15 cellular contexts compared by ENCODE assay signal in genomic region chr10:124248646-124249045, GRCh38.
DNase-seq lines count a peak whose midpoint lies in the region; ATAC-seq and TF ChIP-seq lines count a peak whose summit lies in the region.
"Had no signal": no experiment of that assay in that cellular context is flagged by ENCODE, and none has a peak within 500 bp of the region (broad histone marks: within the 10 kb centered on the region; RNA-seq: fewer than 3 reads in every experiment).

No MANE protein-coding gene starts in this region.

- intact Hi-C loops in OCI-LY7 (cut with micrococcal nuclease; ENCODE audit: unreplicated experiment) (no loop called here), transverse colon (cut with DNase I; ENCODE audit: low total_unique reads) (no loop called here)

- no peaks in the 10 kb centered on the region for H3F3A ChIP-seq in DOHH2 (ENCODE audit: control insufficient read depth, insufficient read depth)

- ATAC-seq in HG03342 (IDR thresholded peaks at IDR 0.05; ENCODE audit: unreplicated experiment), result no peak
- ATAC-seq: A549, GM23338 had no signal

- no peaks in the 10 kb centered on the region for H3K9me3 ChIP-seq in DOHH2 (ENCODE audit: control insufficient read depth, insufficient read depth, low read length)
- H3K9me3 ChIP-seq in OCI-LY7 (ENCODE audit: low read length), result no peaks in the 10 kb centered on the region
- no peaks in the 10 kb centered on the region for H3K9me3 ChIP-seq in transverse colon
- H3K9me3 ChIP-seq: A549, BE2C, Caco-2 had no signal

- no peak for TF ChIP-seq POLR2A in transverse colon (IDR thresholded peaks at IDR 0.05)

- H3K79me2 ChIP-seq in DOHH2 (ENCODE audit: control insufficient read depth, low read length) (no peaks in the 10 kb centered on the region), OCI-LY7 (ENCODE audit: insufficient read depth, low read depth, low read length) (no peaks in the 10 kb centered on the region)

- H3K27ac ChIP-seq in DOHH2 (ENCODE audit: low read depth, low read length) (no peak overlapping the region), OCI-LY7 (ENCODE audit: low read depth, low read length, poor library complexity, severe bottlenecking) (no peak overlapping the region), transverse colon (no peak overlapping the region)
- H3K27ac ChIP-seq: A549 had no signal

- H3K4me1 ChIP-seq in DOHH2 (ENCODE audit: control insufficient read depth, low read length), result peaks cover 43% of the 10 kb centered on the region
- H3K4me1 ChIP-seq in OCI-LY7 (ENCODE audit: insufficient read depth, low read length, poor library complexity, severe bottlenecking), result peaks cover 21% of the 10 kb centered on the region
- no peaks in the 10 kb centered on the region for H3K4me1 ChIP-seq in transverse colon
- H3K4me1 ChIP-seq: A549, Caco-2 had no signal

- no peaks in the 10 kb centered on the region for H3K36me3 ChIP-seq in DOHH2 (ENCODE audit: control insufficient read depth, low read length)
- no peaks in the 10 kb centered on the region for H3K36me3 ChIP-seq in OCI-LY7 (ENCODE audit: insufficient read depth, low read length)
- no peaks in the 10 kb centered on the region for H3K36me3 ChIP-seq in transverse colon
- H3K36me3 ChIP-seq: BE2C had no signal

- CTCF ChIA-PET in OCI-LY7 (lab: Charles Lee; ENCODE audit: unreplicated experiment), result no interaction called here

- no peak overlapping the region for H2AFZ ChIP-seq in OCI-LY7 (ENCODE audit: low read length)
- H2AFZ ChIP-seq: GM23338 had no signal

- in situ Hi-C loops in transverse colon (cut with MboI; ENCODE audit: low pct_ligation_motif_present in 1 of 4, low pct_unique_long_range_greater_than_20kb in 1 of 4, low sequenced_read_pairs in 3 of 4), result no loop called here

- H3K27me3 ChIP-seq in DOHH2 (ENCODE audit: control insufficient read depth, low read length) (no peaks in the 10 kb centered on the region), transverse colon (no peaks in the 10 kb centered on the region)
- H3K27me3 ChIP-seq: BE2C had no signal

- TF ChIP-seq EP300 in transverse colon (IDR thresholded peaks at IDR 0.05; ENCODE audit: low read depth), result no peak

- H3K4me3 ChIP-seq in DOHH2 (ENCODE audit: low read length) (no peak overlapping the region), OCI-LY7 (ENCODE audit: low read depth, low read length, poor library complexity, severe bottlenecking) (no peak overlapping the region), transverse colon (no peak overlapping the region)
- H3K4me3 ChIP-seq: A549, GM23338 had no signal

- H3K9me2 ChIP-seq in DOHH2 (replicated peaks; ENCODE audit: control insufficient read depth, low read length) (no peaks in the 10 kb centered on the region), OCI-LY7 (ENCODE audit: insufficient read depth, low read length) (no peaks in the 10 kb centered on the region)

- POLR2A ChIA-PET in OCI-LY7 (lab: Charles Lee), result no interaction called here

- H4K20me1 ChIP-seq in DOHH2 (ENCODE audit: control insufficient read depth, insufficient read depth, low read depth, low read length) (no peaks in the 10 kb centered on the region), OCI-LY7 (ENCODE audit: insufficient read depth, low read length) (no peaks in the 10 kb centered on the region)

- no peak for TF ChIP-seq CTCF in DOHH2 (IDR thresholded peaks at IDR 0.05; ENCODE audit: low read depth, low read length, poor library complexity, severe bottlenecking)
- no peak for TF ChIP-seq CTCF in OCI-LY7 (conservative IDR thresholded peaks at IDR 0.05; ENCODE audit: low read length)
- no peak for TF ChIP-seq CTCF in transverse colon (IDR thresholded peaks at IDR 0.05)

- peak; percentile 35 for DNase-seq in OCI-LY7 (ENCODE audit: low spot score)
- DNase-seq in mesenteric fat pad (ENCODE audit: low spot score), result peak; percentile 68
- peak; percentile 3 for DNase-seq in transverse colon
- DNase-seq in NCI-H2171 treated with DMSO at 0.1 percent for 48 hours (lab: John Stamatoyannopoulos, UW), result no peak
- no peak for DNase-seq in GM19238 (ENCODE audit: insufficient read length, low spot score)
- DNase-seq: BE2C, DND-41, GF-D8, H7, IMR-90 had no signal

- WGBS in transverse colon (ENCODE audit: low coverage in 1 of 2), 2 donors, result 58% methylated on average over 7 of the region's 7 CpGs; no CpG with 5 or more reads in 1 of the 2 donors

- H3K4me2 ChIP-seq in DOHH2 (ENCODE audit: low read length) (peak overlapping the region; percentile 41), OCI-LY7 (ENCODE audit: low read length) (0 out of 2 replicates have a peak overlapping the region, but pooled peaks have one; percentile 11)
- H3K4me2 ChIP-seq: A549, GM23338 had no signal

- BruUV-seq in OCI-LY7 (replicated peaks; lab: Mats Ljungman, UMichigan), result no TSS peak

Comparison
In these comparisons a context has a peak if more than half of its experiments do, and no peak if none do; other contexts are left out.
1. DNase-seq: peak in OCI-LY7 (single experiment), mesenteric fat pad (single experiment) and transverse colon (single experiment); none in NCI-H2171 treated with DMSO at 0.1 percent for 48 hours (single experiment) and GM19238 (single experiment).